ENCODE assay signal across 8 cellular contexts in genomic region chr19:10835089-10835753, GRCh38. TPM values are rescaled to one million over a fixed set of nuclear protein-coding genes. Genes with fewer than 3 reads are reported as not detected.
DNase-seq lines count a peak whose midpoint lies in the region; ATAC-seq and TF ChIP-seq lines count a peak whose summit lies in the region.

No MANE protein-coding gene starts in this region.

- H3K27me3 Mint-ChIP-seq in MCF 10A (ENCODE audit: insufficient read depth, unreplicated experiment) = no peaks in the 10 kb centered on the region

- peak overlapping the region; percentile 100 for H3K27ac Mint-ChIP-seq in MCF 10A (ENCODE audit: low read depth, unreplicated experiment)

- CTCF ChIA-PET in MCF 10A (lab: Yijun Ruan, JAX) = interaction anchor here (0.8 to 7.4 kb wide), 9 partner anchors 16 to 254 kb away, joined by 3 to 62 read pairs (median 6); partner anchors contain the start of genes CARM1 and DNM2

- TF ChIP-seq CTCF in MCF 10A (IDR thresholded peaks at IDR 0.05; ENCODE audit: unreplicated experiment) = no peak
- no peak for TF ChIP-seq CTCF in left lung (IDR thresholded peaks at IDR 0.05)
- no peak for TF ChIP-seq CTCF in tibial artery (IDR thresholded peaks at IDR 0.05)

- peak; percentile 99 for DNase-seq in HPDE6-E6E7 (ENCODE audit: extremely low spot score)
- peak; percentile 32 for DNase-seq in MCF 10A (ENCODE audit: unreplicated experiment)
- DNase-seq in left lung = peak in 1 of 2 donors; percentile 79
- DNase-seq in tibial artery = peak in 1 of 2 donors; percentile 100
- no peak for DNase-seq in mesenteric fat pad (ENCODE audit: low spot score)
- no peak for DNase-seq in NCI-H82 (lab: John Stamatoyannopoulos, UW)
- no peak for DNase-seq in posterior vena cava (ENCODE audit: low spot score)

- H3K27me3 ChIP-seq in BLaER1 (no peaks in the 10 kb centered on the region), left lung (no peaks in the 10 kb centered on the region), tibial artery (no peaks in the 10 kb centered on the region)

- peaks cover 50% of the 10 kb centered on the region for H3K36me3 ChIP-seq in BLaER1
- peaks cover 0 to 45% of the 10 kb centered on the region in 2 donors for H3K36me3 ChIP-seq in left lung
- peaks cover 0 to 41% (median 25%) of the 10 kb centered on the region in 3 donors for H3K36me3 ChIP-seq in tibial artery

- H3K4me1 ChIP-seq in BLaER1 (peaks cover 13% of the 10 kb centered on the region), left lung (peaks cover 0 to 18% of the 10 kb centered on the region in 2 donors), tibial artery (peaks cover 0 to 21% (median 9%) of the 10 kb centered on the region in 4 donors)

- peak overlapping the region; percentile 81 for H3K4me2 ChIP-seq in BLaER1

- H3K27ac ChIP-seq in BLaER1 (0 out of 2 replicates have a peak overlapping the region, but pooled peaks have one; percentile 95), left lung (peak overlapping the region; percentile 99), tibial artery (peak overlapping the region; percentile 95 to 99)

- H3K4me1 Mint-ChIP-seq in MCF 10A (ENCODE audit: insufficient read depth, unreplicated experiment) = peaks cover 8% of the 10 kb centered on the region

- H3K9me3 Mint-ChIP-seq in MCF 10A (ENCODE audit: unreplicated experiment) = peaks cover 12% of the 10 kb centered on the region

- H3K4me3 Mint-ChIP-seq in MCF 10A (ENCODE audit: unreplicated experiment) = peak overlapping the region; percentile 95

- H3K9me3 ChIP-seq in BLaER1 (peaks cover 35% of the 10 kb centered on the region), left lung (peaks cover 0 to 5% of the 10 kb centered on the region in 2 donors), tibial artery (no peaks in the 10 kb centered on the region)

- H3K36me3 Mint-ChIP-seq in MCF 10A (ENCODE audit: insufficient read depth, unreplicated experiment) = peaks cover 26% of the 10 kb centered on the region

- intact Hi-C loops in MCF 10A (cut with micrococcal nuclease) (no loop called here), left lung (cut with DNase I) (no loop called here), tibial artery (cut with DNase I; ENCODE audit: low total_unique reads) (no loop called here), posterior vena cava (cut with DNase I) (no loop called here)

- peak overlapping the region; percentile 81 for H3K4me3 ChIP-seq in BLaER1
- peak overlapping the region; percentile 67 to 75 for H3K4me3 ChIP-seq in left lung
- H3K4me3 ChIP-seq in tibial artery = peak overlapping the region; percentile 69 to 74

- peaks cover 53% of the 10 kb centered on the region for H4K20me1 ChIP-seq in BLaER1

- H3K9ac ChIP-seq in BLaER1 = no peak overlapping the region

- peak; percentile 0 for ATAC-seq in left lung

- POLR2A ChIA-PET in MCF 10A (lab: Yijun Ruan, JAX) = interaction anchor here (0.6 to 2.9 kb wide), 19 partner anchors 14 to 1776 kb away, joined by 3 to 29 read pairs (median 5); partner anchors contain the start of genes CARM1, DNM2, LDLR and SMARCA4

- TSS peak; percentile 28 for BruUV-seq in MCF 10A (replicated peaks; lab: Mats Ljungman, UMichigan)

RNA-seq across cellular contexts. Expression of gene TMED1, which starts 0.8 kb away (rescaled TPM):
- 16.5 and 23.2 TPM in 2 replicates for total RNA-seq in MCF 10A (2022)
- 10 to 100 TPM; 25.4 to 27.0 TPM for total RNA-seq in left lung
- 24.9 TPM for total RNA-seq in mesenteric fat pad
- total RNA-seq in posterior vena cava = 10 to 100 TPM; 15.4 to 17.9 TPM

RNA-seq across cellular contexts. Expression of gene C19orf38, which starts 13.0 kb away (rescaled TPM):
- total RNA-seq in MCF 10A (2022) (0.30 and 0.49 TPM in 2 replicates), left lung (10 to 100 TPM in 1 of 2 donors, 1 to 10 TPM in 1; 3.2 to 11.8 TPM), mesenteric fat pad (4.4 TPM), posterior vena cava (1 to 10 TPM; 2.0 to 2.3 TPM)

RNA-seq across cellular contexts. Expression of gene CARM1, which starts 36.1 kb away (rescaled TPM):
- 49.5 and 51.7 TPM in 2 replicates for total RNA-seq in MCF 10A (2022)
- 10 to 100 TPM; 34.4 to 37.1 TPM for total RNA-seq in left lung
- 37.2 TPM for total RNA-seq in mesenteric fat pad
- total RNA-seq in posterior vena cava = 10 to 100 TPM; 35.1 to 42.1 TPM

Comparison
In these comparisons a context has a peak if more than half of its experiments do, and no peak if none do; other contexts are left out.
1. DNase-seq: peak in HPDE6-E6E7 (single experiment) and MCF 10A (single experiment); none in mesenteric fat pad (single experiment), NCI-H82 (single experiment) and posterior vena cava (single experiment).
2. Peak in every context shown above with its lines, with median percentiles within 50 percentile points of each other: H3K27ac ChIP-seq and H3K4me3 ChIP-seq.